In genomic region chr10:26334932-26335573, GRCh38 we compare ENCODE assay signal across 8 cellular contexts.
DNase-seq lines count a peak whose midpoint lies in the region; ATAC-seq lines count a peak whose summit lies in the region.

No MANE protein-coding gene starts in this region.

- H3K9ac ChIP-seq in rectal smooth muscle tissue (ENCODE audit: low read length): no peak overlapping the region

- DNase-seq in GM03348 (ENCODE audit: low spot score) (peak; percentile 76), KG1 (lab: John Stamatoyannopoulos, UW) (peak; percentile 64), SJCRH30 (peak; percentile 45 to 76), Right ventricle myocardium inferior (ENCODE audit: missing footprints) (peak; percentile 70), GF-D8 (lab: John Stamatoyannopoulos, UW) (no peak)
- DNase-seq in activated gamma-delta T cell treated with anti-CD3 and anti-CD28 coated beads, Interleukin-2, amount 50 U/mL, for 16 hours (ENCODE audit: low read depth): peak; percentile 52

- H3K9me3 ChIP-seq in SJCRH30 (replicated peaks): peaks cover 12% of the 10 kb centered on the region

- peak; percentile 82 for ATAC-seq in GM21825 (IDR thresholded peaks at IDR 0.05; ENCODE audit: unreplicated experiment)
- ATAC-seq in Right ventricle myocardium inferior: peak; percentile 54

- H3K27me3 ChIP-seq in SJCRH30 (peaks cover 10% of the 10 kb centered on the region; the same call in 1 of the 2 replicates), rectal smooth muscle tissue (ENCODE audit: control insufficient read depth, insufficient read depth, low read length) (no peaks in the 10 kb centered on the region)

- H3K27ac ChIP-seq in SJCRH30: no peak overlapping the region
- no peak overlapping the region for H3K27ac ChIP-seq in rectal smooth muscle tissue (ENCODE audit: low read depth, low read length)

- H3K4me1 ChIP-seq in SJCRH30 (no peaks in the 10 kb centered on the region), rectal smooth muscle tissue (ENCODE audit: control insufficient read depth, insufficient read depth, low read length) (no peaks in the 10 kb centered on the region)

- no peak overlapping the region for H3K4me3 ChIP-seq in SJCRH30
- peak overlapping the region; percentile 58 for H3K4me3 ChIP-seq in rectal smooth muscle tissue (ENCODE audit: low read length)

- H3K36me3 ChIP-seq in SJCRH30 (no peaks in the 10 kb centered on the region), rectal smooth muscle tissue (ENCODE audit: control insufficient read depth, insufficient read depth, low read length) (no peaks in the 10 kb centered on the region)

- intact Hi-C loops in Right ventricle myocardium inferior (cut with DNase I): loop anchor here (1.0 kb wide), 1 partner anchor 222 kb away; no protein-coding TSS in a partner anchor
